In genomic region chr14:38721822-38722431, GRCh38 we compare ENCODE assay signal across 9 cellular contexts.
DNase-seq lines count a peak whose midpoint lies in the region; ATAC-seq and TF ChIP-seq lines count a peak whose summit lies in the region.
"Had no signal": no experiment of that assay in that cellular context is flagged by ENCODE, and none has a peak within 500 bp of the region (broad histone marks: within the 10 kb centered on the region; RNA-seq: fewer than 3 reads in every experiment).

No MANE protein-coding gene starts in this region.

- no peaks in the 10 kb centered on the region for H3K9me3 Mint-ChIP-seq in stimulated activated naive CD8-positive, alpha-beta T cell treated with anti-CD3 and anti-CD28 coated beads, Interleukin-15, amount 100 ng/mL, for 72 hours

- no peaks in the 10 kb centered on the region for H3K4me1 Mint-ChIP-seq in stimulated activated naive CD8-positive, alpha-beta T cell treated with anti-CD3 and anti-CD28 coated beads, Interleukin-15, amount 100 ng/mL, for 72 hours
- H3K4me1 Mint-ChIP-seq: CD4-positive, alpha-beta memory T cell had no signal

- CTCF ChIA-PET in mammary epithelial cell (lab: Charles Lee; ENCODE audit: low non-redundant PET), result interaction anchor here (0.5 to 1.0 kb wide), 4 partner anchors 9 to 547 kb away, joined by 3 to 18 read pairs (median 5); no protein-coding TSS in a partner anchor

- H3K27ac ChIP-seq in OCI-LY3 (ENCODE audit: low read length) (no peak overlapping the region), mammary epithelial cell (ENCODE audit: insufficient read depth, low read depth, low read length) (no peak overlapping the region)

- H2AFZ ChIP-seq in OCI-LY3 (ENCODE audit: low read depth, low read length) (no peak overlapping the region), mammary epithelial cell (ENCODE audit: low read depth, low read length) (no peak overlapping the region)

- H3K36me3 ChIP-seq in OCI-LY3 (replicated peaks; ENCODE audit: low read depth, low read length) (no peaks in the 10 kb centered on the region), mammary epithelial cell (ENCODE audit: insufficient read depth, low read length) (no peaks in the 10 kb centered on the region), kidney epithelial cell (ENCODE audit: control insufficient read depth, insufficient read depth, low read length) (no peaks in the 10 kb centered on the region)

- H3K9ac ChIP-seq in OCI-LY3 (ENCODE audit: low read length) (no peak overlapping the region), mammary epithelial cell (ENCODE audit: insufficient read depth, low read length) (no peak overlapping the region)

- no peaks in the 10 kb centered on the region for H3K27me3 Mint-ChIP-seq in stimulated activated naive CD8-positive, alpha-beta T cell treated with anti-CD3 and anti-CD28 coated beads, Interleukin-15, amount 100 ng/mL, for 72 hours
- H3K27me3 Mint-ChIP-seq: CD4-positive, alpha-beta memory T cell had no signal

- H3K4me3 Mint-ChIP-seq in stimulated activated naive CD8-positive, alpha-beta T cell treated with anti-CD3 and anti-CD28 coated beads, Interleukin-15, amount 100 ng/mL, for 72 hours, result no peak overlapping the region
- H3K4me3 Mint-ChIP-seq: CD4-positive, alpha-beta memory T cell had no signal

- no peaks in the 10 kb centered on the region for H4K20me1 ChIP-seq in OCI-LY3 (ENCODE audit: insufficient read depth, low read length)
- H4K20me1 ChIP-seq in mammary epithelial cell (ENCODE audit: insufficient read depth, low read length), result no peaks in the 10 kb centered on the region

- peak overlapping the region; percentile 55 for H3K4me2 ChIP-seq in OCI-LY3 (ENCODE audit: low read length)
- H3K4me2 ChIP-seq in mammary epithelial cell (ENCODE audit: insufficient read depth, low read depth, low read length), result no peak overlapping the region

- dilution Hi-C loops in mammary epithelial cell (cut with HindIII; ENCODE audit: low sequenced_read_pairs), result loop anchor here (25.0 kb wide), 1 partner anchor 290 kb away; no protein-coding TSS in a partner anchor

- DNase-seq in NCI-H2081 (lab: John Stamatoyannopoulos, UW), result peak; percentile 26 to 34
- no peak for DNase-seq in NCI-H2081 treated with DMSO at 0.1 percent for 48 hours (lab: John Stamatoyannopoulos, UW)
- DNase-seq in mammary epithelial cell, result peak; percentile 32
- DNase-seq in kidney epithelial cell (ENCODE audit: low read depth), result no peak
- DNase-seq in stimulated activated naive CD8-positive, alpha-beta T cell treated with anti-CD3 and anti-CD28 coated beads, Interleukin-15, amount 100 ng/mL, for 72 hours, result peak; percentile 23 to 26

- no peaks in the 10 kb centered on the region for H3K4me1 ChIP-seq in OCI-LY3 (ENCODE audit: low read length)
- no peaks in the 10 kb centered on the region for H3K4me1 ChIP-seq in mammary epithelial cell (ENCODE audit: insufficient read depth, low read length)

- no peak overlapping the region for H3K27ac Mint-ChIP-seq in stimulated activated naive CD8-positive, alpha-beta T cell treated with anti-CD3 and anti-CD28 coated beads, Interleukin-15, amount 100 ng/mL, for 72 hours
- H3K27ac Mint-ChIP-seq: CD4-positive, alpha-beta memory T cell had no signal

- intact Hi-C loops in mammary epithelial cell (cut with micrococcal nuclease), result loop anchor here (1.0 to 5.0 kb wide), 3 partner anchors 145 to 820 kb away; no protein-coding TSS in a partner anchor

- BruUV-seq in mammary epithelial cell (replicated peaks; lab: Mats Ljungman, UMichigan), result no TSS peak

- ATAC-seq in GM19351 (IDR thresholded peaks at IDR 0.05; ENCODE audit: unreplicated experiment) (peak; percentile 94), HG03378 (IDR thresholded peaks at IDR 0.05; ENCODE audit: unreplicated experiment) (peak; percentile 93)
- peak; percentile 73 for ATAC-seq in stimulated activated naive CD8-positive, alpha-beta T cell treated with anti-CD3 and anti-CD28 coated beads, Interleukin-15, amount 100 ng/mL, for 72 hours

- H3K9me3 ChIP-seq in OCI-LY3 (ENCODE audit: insufficient read depth, low read length) (no peaks in the 10 kb centered on the region), mammary epithelial cell (replicated peaks; ENCODE audit: insufficient read depth, low read length) (no peaks in the 10 kb centered on the region)

- TF ChIP-seq CTCF in OCI-LY3 (IDR thresholded peaks at IDR 0.05; ENCODE audit: low read depth, low read length) (peak; percentile 85), mammary epithelial cell (conservative IDR thresholded peaks at IDR 0.05 in 1 of 2, IDR thresholded peaks at IDR 0.05 in 1 of 2; ENCODE audit: extremely low read depth in 1 of 2, insufficient read depth in 1 of 2, low read depth in 1 of 2, low read length in 2 of 2) (peak; percentile 78 to 86), kidney epithelial cell (IDR thresholded peaks at IDR 0.05; ENCODE audit: insufficient read depth, low read length, poor library complexity, severe bottlenecking) (peak; percentile 84)

- WGBS in mammary epithelial cell (ENCODE audit: low coverage, missing lambda C conversion rate), result 38% methylated on average over 4 of the region's 4 CpGs

- H3K4me3 ChIP-seq in OCI-LY3 (ENCODE audit: low read length) (peak overlapping the region; percentile 57), mammary epithelial cell (replicated peaks in 1 of 3; ENCODE audit: insufficient read depth in 1 of 3, low read depth in 2 of 3, low read length in 3 of 3) (no peak overlapping the region), kidney epithelial cell (ENCODE audit: low read depth, low read length) (no peak overlapping the region)

- H3K27me3 ChIP-seq in OCI-LY3 (ENCODE audit: low read depth, low read length) (no peaks in the 10 kb centered on the region), mammary epithelial cell (ENCODE audit: insufficient read depth, low read length) (no peaks in the 10 kb centered on the region), kidney epithelial cell (ENCODE audit: control insufficient read depth, insufficient read depth, low read length) (no peaks in the 10 kb centered on the region)

- in situ Hi-C loops in mammary epithelial cell (cut with MboI; ENCODE audit: low sequenced_read_pairs in 2 of 2), result no loop called here

- no peaks in the 10 kb centered on the region for H3K79me2 ChIP-seq in OCI-LY3 (ENCODE audit: low read length)
- H3K79me2 ChIP-seq in mammary epithelial cell (ENCODE audit: insufficient read depth, low read length), result no peaks in the 10 kb centered on the region

Comparison
In these comparisons a context has a peak if more than half of its experiments do, and no peak if none do; other contexts are left out.
1. DNase-seq: peak in NCI-H2081 (2 of 2), mammary epithelial cell (single experiment) and stimulated activated naive CD8-positive, alpha-beta T cell treated with anti-CD3 and anti-CD28 coated beads, Interleukin-15, amount 100 ng/mL, for 72 hours (2 of 2); none in NCI-H2081 treated with DMSO at 0.1 percent for 48 hours (single experiment) and kidney epithelial cell (single experiment).
2. Peak in every context shown above with its lines, with median percentiles within 50 percentile points of each other: ATAC-seq and CTCF ChIP-seq.